Comparison of ENCODE assay signal across 21 cellular contexts in genomic region chr2:180406687-180407086, GRCh38.
DNase-seq lines count a peak whose midpoint lies in the region; ATAC-seq, FAIRE-seq and TF ChIP-seq lines count a peak whose summit lies in the region.
"Had no signal": no experiment of that assay in that cellular context is flagged by ENCODE, and none has a peak within 500 bp of the region (broad histone marks: within the 10 kb centered on the region; RNA-seq: fewer than 3 reads in every experiment).

No MANE protein-coding gene starts in this region.

- H3K4me1 ChIP-seq in A673 (ENCODE audit: insufficient read depth, low read length, poor library complexity, severe bottlenecking), result no peaks in the 10 kb centered on the region
- H3K4me1 ChIP-seq in H1 (replicated peaks in 1 of 4; ENCODE audit: control insufficient read depth in 3 of 4, insufficient read depth in 4 of 4, low read length in 3 of 4), result no peaks in the 10 kb centered on the region
- H3K4me1 ChIP-seq in osteoblast (ENCODE audit: insufficient read depth, low read length), result no peaks in the 10 kb centered on the region
- no peaks in the 10 kb centered on the region for H3K4me1 ChIP-seq in left lung

- no peak overlapping the region for H2BK5ac ChIP-seq in H1 (ENCODE audit: low read depth, low read length)

- no peak overlapping the region for H2BK20ac ChIP-seq in H1 (ENCODE audit: low read length)

- no peak overlapping the region for H2BK12ac ChIP-seq in H1 (ENCODE audit: low read depth, low read length)

- no peak for TF ChIP-seq EP300 in H1 (IDR thresholded peaks at IDR 0.05; ENCODE audit: borderline replicate concordance in 1 of 2, low read depth in 2 of 2, low read length in 2 of 2)

- no peak overlapping the region for H2BK120ac ChIP-seq in H1 (replicated peaks; ENCODE audit: low read depth, low read length)

- no peak overlapping the region for H3K9ac ChIP-seq in H1 (replicated peaks in 1 of 4; ENCODE audit: extremely low read depth in 1 of 4, low read depth in 3 of 4, low read length in 3 of 4)

- no peak for TF ChIP-seq RAD21 in H1 (IDR thresholded peaks at IDR 0.05 in 1 of 2, conservative IDR thresholded peaks at IDR 0.05 in 1 of 2; ENCODE audit: low read depth in 2 of 2, low read length in 2 of 2)

- POLR2A ChIA-PET in A673 (lab: Charles Lee; ENCODE audit: low non-redundant PET), result no interaction called here
- POLR2A ChIA-PET in H1 (lab: Charles Lee; ENCODE audit: partially characterized antibody), result no interaction called here

- no peaks in the 10 kb centered on the region for H4K20me1 ChIP-seq in H1 (replicated peaks in 1 of 2; ENCODE audit: control insufficient read depth in 1 of 2, insufficient read depth in 2 of 2, low read length in 2 of 2)
- H4K20me1 ChIP-seq in osteoblast (ENCODE audit: insufficient read depth, low read length), result no peaks in the 10 kb centered on the region

- no peak overlapping the region for H3K56ac ChIP-seq in H1 (replicated peaks; ENCODE audit: insufficient read length, low read depth, low read length)

- H3K27ac ChIP-seq in A673 (ENCODE audit: low read depth, low read length, poor library complexity, severe bottlenecking) (no peak overlapping the region), H1 (ENCODE audit: low read depth, low read length) (no peak overlapping the region), osteoblast (ENCODE audit: low read depth, low read length) (no peak overlapping the region), left lung (no peak overlapping the region)
- H3K27ac ChIP-seq: A549 had no signal

- H2AK5ac ChIP-seq in H1 (ENCODE audit: low read depth, low read length), result no peak overlapping the region

- no peaks in the 10 kb centered on the region for H3K9me3 ChIP-seq in A673 (ENCODE audit: low read depth, low read length, poor library complexity, severe bottlenecking)
- no peaks in the 10 kb centered on the region for H3K9me3 ChIP-seq in H1 (ENCODE audit: insufficient read depth in 2 of 2, low read depth in 1 of 2, low read length in 1 of 2)
- H3K9me3 ChIP-seq in osteoblast (ENCODE audit: low read depth, low read length), result no peaks in the 10 kb centered on the region
- no peaks in the 10 kb centered on the region for H3K9me3 ChIP-seq in left lung
- H3K9me3 ChIP-seq: A549, HAP-1 had no signal

- H3K36me3 ChIP-seq in A673 (ENCODE audit: insufficient read depth, low read length, poor library complexity, severe bottlenecking), result no peaks in the 10 kb centered on the region
- no peaks in the 10 kb centered on the region for H3K36me3 ChIP-seq in H7 (replicated peaks; ENCODE audit: control insufficient read depth, insufficient read depth, low read length)
- no peaks in the 10 kb centered on the region for H3K36me3 ChIP-seq in H1 (ENCODE audit: control insufficient read depth in 2 of 4, insufficient read depth in 4 of 4, low read length in 3 of 4)
- H3K36me3 ChIP-seq in osteoblast (ENCODE audit: insufficient read depth, low read length), result no peaks in the 10 kb centered on the region
- H3K36me3 ChIP-seq in left lung, result no peaks in the 10 kb centered on the region
- H3K36me3 ChIP-seq: HAP-1 had no signal

- H3K18ac ChIP-seq in H1 (ENCODE audit: extremely low read depth, low read length), result no peak overlapping the region

- H2BK15ac ChIP-seq in H1 (ENCODE audit: low read length), result no peak overlapping the region

- intact Hi-C loops in A673 (cut with micrococcal nuclease; ENCODE audit: unreplicated experiment) (loop anchor here (2.0 kb wide), 1 partner anchor 54 kb away; no protein-coding TSS in a partner anchor), left lung (cut with DNase I) (no loop called here)

- no peak overlapping the region for H3K23ac ChIP-seq in H1 (ENCODE audit: insufficient read length)

- H3K23me2 ChIP-seq in H1 (ENCODE audit: low read depth, low read length), result no peaks in the 10 kb centered on the region

- peak; percentile 23 for DNase-seq in A673 (ENCODE audit: low spot score)
- DNase-seq in H7, result peak; percentile 4
- no peak for DNase-seq in H1 (ENCODE audit: low read depth in 1 of 2, low spot score in 2 of 2)
- DNase-seq in osteoblast (ENCODE audit: insufficient read length, low spot score, missing footprints), result peak; percentile 10
- DNase-seq in T-helper 1 cell, result no peak
- no peak for DNase-seq in left lung
- DNase-seq: 8988T; C1 segment of cervical spinal cord; Calu3; CD4-positive, alpha-beta memory T cell; COR-L47; DMS53; DMS79 treated with DMSO at 0.1 percent for 48 hours; GF-D8; GOT3; HFFc6 had no signal

- no peaks in the 10 kb centered on the region for H3K27me3 ChIP-seq in A673 (replicated peaks; ENCODE audit: insufficient read depth, low read depth, low read length, poor library complexity)
- no peaks in the 10 kb centered on the region for H3K27me3 ChIP-seq in H7 (ENCODE audit: control insufficient read depth, insufficient read depth, low read length)
- no peaks in the 10 kb centered on the region for H3K27me3 ChIP-seq in H1 (replicated peaks in 1 of 4; ENCODE audit: control insufficient read depth in 3 of 4, extremely low read depth in 1 of 4, insufficient read depth in 3 of 4, low read length in 3 of 4)
- H3K27me3 ChIP-seq in osteoblast (ENCODE audit: insufficient read depth, low read length), result no peaks in the 10 kb centered on the region
- no peaks in the 10 kb centered on the region for H3K27me3 ChIP-seq in left lung

- no peak overlapping the region for H4K91ac ChIP-seq in H1 (replicated peaks; ENCODE audit: insufficient read length, low read length)

- no peak for TF ChIP-seq POLR2A in H1 (IDR thresholded peaks at IDR 0.05; ENCODE audit: control extremely low read depth in 1 of 2, low read depth in 2 of 2, low read length in 2 of 2)

- H3K4me3 ChIP-seq in A673 (ENCODE audit: low read depth, low read length, poor library complexity, severe bottlenecking), result no peak overlapping the region
- no peak overlapping the region for H3K4me3 ChIP-seq in H7 (ENCODE audit: insufficient read depth, low read depth, low read length)
- H3K4me3 ChIP-seq in H1 (ENCODE audit: extremely low read depth in 1 of 4, insufficient read depth in 2 of 4, low read depth in 3 of 4, low read length in 4 of 4), result no peak overlapping the region
- H3K4me3 ChIP-seq in osteoblast (ENCODE audit: insufficient read depth, low read length), result no peak overlapping the region
- no peak overlapping the region for H3K4me3 ChIP-seq in left lung
- H3K4me3 ChIP-seq: A549, HAP-1 had no signal

- TF ChIP-seq CTCF in A673 (conservative IDR thresholded peaks at IDR 0.05; ENCODE audit: low read depth, low read length) (no peak), H1 (IDR thresholded peaks at IDR 0.05; ENCODE audit: control extremely low read depth in 1 of 3, insufficient read depth in 1 of 3, low read depth in 1 of 3, low read length in 3 of 3) (no peak), osteoblast (IDR thresholded peaks at IDR 0.05; ENCODE audit: extremely low read depth, low read depth, low read length) (no peak), left lung (IDR thresholded peaks at IDR 0.05) (no peak)

- H3K79me2 ChIP-seq in H1 (ENCODE audit: control insufficient read depth in 1 of 2, insufficient read depth in 2 of 2, low read length in 2 of 2) (no peaks in the 10 kb centered on the region), osteoblast (ENCODE audit: insufficient read depth, low read length) (no peaks in the 10 kb centered on the region)

- H2AFZ ChIP-seq in H1 (ENCODE audit: low read length), result no peak overlapping the region
- H2AFZ ChIP-seq in osteoblast (ENCODE audit: low read length), result no peak overlapping the region

- BruUV-seq in A673 (replicated peaks; lab: Mats Ljungman, UMichigan), result no TSS peak

- H4K8ac ChIP-seq in H1 (ENCODE audit: extremely low read depth, insufficient read depth, low read length), result no peak overlapping the region

- no peak overlapping the region for H4K5ac ChIP-seq in H1 (ENCODE audit: insufficient read length, low read depth, low read length)

- no peak overlapping the region for H3K14ac ChIP-seq in H1 (ENCODE audit: insufficient read length)

- ATAC-seq in HG03045 (IDR thresholded peaks at IDR 0.05; ENCODE audit: unreplicated experiment), result no peak
- ATAC-seq in left lung, result no peak
- ATAC-seq: A549 had no signal

- 90% methylated on average over 3 of the region's 4 CpGs; no CpG with 5 or more reads in 1 of the 2 experiments for WGBS in H1 (ENCODE audit: extremely low coverage in 1 of 2, insufficient coverage in 1 of 2, insufficient read length in 1 of 2, insufficient replicate concordance in 2 of 2, low coverage in 1 of 2, low lambda C conversion rate in 2 of 2, missing lambda C conversion rate in 1 of 2), 2 experiments

- FAIRE-seq in H1 (lab: Jason Lieb, UNC), result no peak
- FAIRE-seq: A549, GM12891, GM18507 had no signal

- no peak overlapping the region for H3K4ac ChIP-seq in H1 (replicated peaks; ENCODE audit: insufficient read length, low read depth, low read length)

- CTCF ChIA-PET in A673 (lab: Charles Lee) (no interaction called here), H1 (lab: Charles Lee; ENCODE audit: partially characterized antibody) (interaction anchor here (0.6 kb wide), 1 partner anchor 115 kb away, joined by 3 read pairs; no protein-coding TSS in a partner anchor)

- no peaks in the 10 kb centered on the region for H3K79me1 ChIP-seq in H1 (ENCODE audit: low read depth, low read length)

- no peak overlapping the region for H3K4me2 ChIP-seq in H1 (ENCODE audit: insufficient read depth in 1 of 2, low read depth in 2 of 2, low read length in 2 of 2)
- H3K4me2 ChIP-seq in osteoblast (ENCODE audit: insufficient read depth, low read length), result no peak overlapping the region
- H3K4me2 ChIP-seq: A549 had no signal

TF ChIP-seq in H1, 55 proteins besides CTCF, POLR2A, EP300 and RAD21:
- TF ChIP-seq CBX8 (IDR thresholded peaks at IDR 0.05; ENCODE audit: borderline replicate concordance, low read depth, low read length), result no peak
- TF ChIP-seq SIX5 (IDR thresholded peaks at IDR 0.05; ENCODE audit: low read depth, low read length), result no peak
- TF ChIP-seq ATF2 (IDR thresholded peaks at IDR 0.05; ENCODE audit: low read length), result no peak
- TF ChIP-seq CBX5 (IDR thresholded peaks at IDR 0.05; ENCODE audit: low read depth, low read length), result no peak
- TF ChIP-seq CEBPB (IDR thresholded peaks at IDR 0.05; ENCODE audit: low read depth, low read length), result peak; percentile 89
- no peak for TF ChIP-seq TAF7 (optimal IDR thresholded peaks at IDR 0.05; ENCODE audit: borderline replicate concordance, low read depth, low read length)
- no peak for TF ChIP-seq SAP30 (IDR thresholded peaks at IDR 0.05; ENCODE audit: insufficient read depth, insufficient replicate concordance, low read length)

Comparison
In these comparisons a context has a peak if more than half of its experiments do, and no peak if none do; other contexts are left out.
1. DNase-seq: peak in A673 (single experiment), H7 (single experiment) and osteoblast (single experiment); none in H1 (0 of 2), T-helper 1 cell (0 of 5) and left lung (0 of 2).